9 cellular contexts compared by ENCODE assay signal in genomic region chr1:176691251-176692228, GRCh38.
DNase-seq lines count a peak whose midpoint lies in the region; ATAC-seq and TF ChIP-seq lines count a peak whose summit lies in the region.
"Had no signal": no experiment of that assay in that cellular context is flagged by ENCODE, and none has a peak within 500 bp of the region (broad histone marks: within the 10 kb centered on the region; RNA-seq: fewer than 3 reads in every experiment).

No MANE protein-coding gene starts in this region.

- no peak overlapping the region for H3K27ac ChIP-seq in hepatocyte

- H3K9me3 ChIP-seq in hepatocyte (ENCODE audit: low read depth): no peaks in the 10 kb centered on the region

- H3K4me1 Mint-ChIP-seq in activated T-helper 17 cell treated with anti-CD3 and anti-CD28 coated beads, Interleukin-2, amount 50 U/mL, for 72 hours: no peaks in the 10 kb centered on the region
- no peaks in the 10 kb centered on the region for H3K4me1 Mint-ChIP-seq in stimulated activated naive CD8-positive, alpha-beta T cell treated with anti-CD3 and anti-CD28 coated beads, Interleukin-15, amount 100 ng/mL, for 72 hours
- H3K4me1 Mint-ChIP-seq: activated naive CD4-positive, alpha-beta T cell treated with anti-CD3 and anti-CD28 coated beads, Interleukin-2, amount 50 U/mL, for 24 hours had no signal

- no peak overlapping the region for H3K27ac Mint-ChIP-seq in activated T-helper 17 cell treated with anti-CD3 and anti-CD28 coated beads, Interleukin-2, amount 50 U/mL, for 72 hours
- no peak overlapping the region for H3K27ac Mint-ChIP-seq in stimulated activated naive CD8-positive, alpha-beta T cell treated with anti-CD3 and anti-CD28 coated beads, Interleukin-15, amount 100 ng/mL, for 72 hours
- H3K27ac Mint-ChIP-seq: activated naive CD4-positive, alpha-beta T cell treated with anti-CD3 and anti-CD28 coated beads, Interleukin-2, amount 50 U/mL, for 24 hours had no signal

- DNase-seq in EH (ENCODE audit: low read depth): peak; percentile 64
- peak; percentile 75 for DNase-seq in NCI-H2196 treated with DMSO at 0.1 percent for 48 hours (lab: John Stamatoyannopoulos, UW; ENCODE audit: unreplicated experiment)
- DNase-seq in hepatocyte (ENCODE audit: low spot score): peak; percentile 88
- peak in 1 of 2 donors; percentile 9 for DNase-seq in stimulated activated naive CD8-positive, alpha-beta T cell treated with anti-CD3 and anti-CD28 coated beads, Interleukin-15, amount 100 ng/mL, for 72 hours
- DNase-seq in DMS114 treated with DMSO at 0.1 percent for 48 hours (lab: John Stamatoyannopoulos, UW; ENCODE audit: unreplicated experiment): no peak

- no peak overlapping the region for H3K4me2 ChIP-seq in hepatocyte

- no peaks in the 10 kb centered on the region for H3K36me3 Mint-ChIP-seq in activated T-helper 17 cell treated with anti-CD3 and anti-CD28 coated beads, Interleukin-2, amount 50 U/mL, for 72 hours (ENCODE audit: low read depth)
- H3K36me3 Mint-ChIP-seq: activated naive CD4-positive, alpha-beta T cell treated with anti-CD3 and anti-CD28 coated beads, Interleukin-2, amount 50 U/mL, for 24 hours had no signal

- H3K79me2 ChIP-seq in hepatocyte: no peaks in the 10 kb centered on the region

- H3K36me3 ChIP-seq in hepatocyte (replicated peaks; ENCODE audit: insufficient read depth, low read depth): no peaks in the 10 kb centered on the region

- H3K4me3 ChIP-seq in hepatocyte: no peak overlapping the region

- H3K27me3 Mint-ChIP-seq in activated T-helper 17 cell treated with anti-CD3 and anti-CD28 coated beads, Interleukin-2, amount 50 U/mL, for 72 hours: no peaks in the 10 kb centered on the region
- no peaks in the 10 kb centered on the region for H3K27me3 Mint-ChIP-seq in stimulated activated naive CD8-positive, alpha-beta T cell treated with anti-CD3 and anti-CD28 coated beads, Interleukin-15, amount 100 ng/mL, for 72 hours

- H4K20me1 ChIP-seq in hepatocyte (ENCODE audit: insufficient read depth, poor library complexity, severe bottlenecking): no peaks in the 10 kb centered on the region

- H2AFZ ChIP-seq in hepatocyte: no peak overlapping the region

- peaks cover 12% of the 10 kb centered on the region for H3K4me1 ChIP-seq in hepatocyte (ENCODE audit: insufficient read depth)

- no peak overlapping the region for H3K4me3 Mint-ChIP-seq in activated T-helper 17 cell treated with anti-CD3 and anti-CD28 coated beads, Interleukin-2, amount 50 U/mL, for 72 hours
- no peak overlapping the region for H3K4me3 Mint-ChIP-seq in stimulated activated naive CD8-positive, alpha-beta T cell treated with anti-CD3 and anti-CD28 coated beads, Interleukin-15, amount 100 ng/mL, for 72 hours
- H3K4me3 Mint-ChIP-seq: activated naive CD4-positive, alpha-beta T cell treated with anti-CD3 and anti-CD28 coated beads, Interleukin-2, amount 50 U/mL, for 24 hours had no signal

- no peaks in the 10 kb centered on the region for H3K27me3 ChIP-seq in hepatocyte

- WGBS in hepatocyte (ENCODE audit: low lambda C conversion rate, missing lambda C conversion rate): 54% methylated on average over 8 of the region's 8 CpGs

- peak; percentile 81 for TF ChIP-seq CTCF in hepatocyte (IDR thresholded peaks at IDR 0.05; ENCODE audit: poor library complexity)

- ATAC-seq in GM19455 (IDR thresholded peaks at IDR 0.05; ENCODE audit: unreplicated experiment) (peak; percentile 91), HG03432 (IDR thresholded peaks at IDR 0.05; ENCODE audit: unreplicated experiment) (peak; percentile 92)
- ATAC-seq in activated T-helper 17 cell treated with anti-CD3 and anti-CD28 coated beads, Interleukin-2, amount 50 U/mL, for 72 hours (replicated peaks): peak; percentile 38
- ATAC-seq in stimulated activated naive CD8-positive, alpha-beta T cell treated with anti-CD3 and anti-CD28 coated beads, Interleukin-15, amount 100 ng/mL, for 72 hours: peak; percentile 47

- no peaks in the 10 kb centered on the region for H3K9me3 Mint-ChIP-seq in activated T-helper 17 cell treated with anti-CD3 and anti-CD28 coated beads, Interleukin-2, amount 50 U/mL, for 72 hours
- H3K9me3 Mint-ChIP-seq in stimulated activated naive CD8-positive, alpha-beta T cell treated with anti-CD3 and anti-CD28 coated beads, Interleukin-15, amount 100 ng/mL, for 72 hours: no peaks in the 10 kb centered on the region
- H3K9me3 Mint-ChIP-seq: activated naive CD4-positive, alpha-beta T cell treated with anti-CD3 and anti-CD28 coated beads, Interleukin-2, amount 50 U/mL, for 24 hours had no signal

- no peaks in the 10 kb centered on the region for H3K9me2 ChIP-seq in hepatocyte (replicated peaks; ENCODE audit: insufficient read depth)

Comparison
In these comparisons a context has a peak if more than half of its experiments do, and no peak if none do; other contexts are left out.
1. ATAC-seq: peak in every context shown above with its lines; median percentile 92 in HG03432; 91 in GM19455; 47 in stimulated activated naive CD8-positive, alpha-beta T cell treated with anti-CD3 and anti-CD28 coated beads, Interleukin-15, amount 100 ng/mL, for 72 hours; 38 in activated T-helper 17 cell treated with anti-CD3 and anti-CD28 coated beads, Interleukin-2, amount 50 U/mL, for 72 hours.